Comparison of ENCODE assay signal across 1 cellular context in genomic region chr19:50384685-50385535, GRCh38.
TF ChIP-seq lines count a peak whose summit lies in the region.

No MANE protein-coding gene starts in this region.

TF ChIP-seq in K562, 482 proteins besides CTCF, POLR2A, EP300 and RAD21 (continued from another document):
- TF ChIP-seq FOXA1 (IDR thresholded peaks at IDR 0.05; ENCODE audit: borderline replicate concordance), result no peak
- peak; percentile 57; the same call in 1 of the 2 replicates for TF ChIP-seq FOXP1 (CRISPR knock-in tag; IDR thresholded peaks at IDR 0.05)
- TF ChIP-seq FOXA3 (CRISPR knock-in tag; conservative IDR thresholded peaks at IDR 0.05 in 1 of 2, IDR thresholded peaks at IDR 0.05 in 1 of 2), result no peak
- TF ChIP-seq SAFB (IDR thresholded peaks at IDR 0.05; ENCODE audit: borderline replicate concordance, low read depth, low read length), result no peak
- no peak for TF ChIP-seq HMG20B (CRISPR knock-in tag; IDR thresholded peaks at IDR 0.05)
- no peak for TF ChIP-seq NR1H2 (CRISPR knock-in tag; IDR thresholded peaks at IDR 0.05)
- TF ChIP-seq MAZ (CRISPR knock-in tag; conservative IDR thresholded peaks at IDR 0.05 in 1 of 2, IDR thresholded peaks at IDR 0.05 in 1 of 2), result no peak
- no peak for TF ChIP-seq HBP1 (CRISPR knock-in tag; IDR thresholded peaks at IDR 0.05)
- TF ChIP-seq CUX1 (CRISPR knock-in tag; IDR thresholded peaks at IDR 0.05), result no peak
- TF ChIP-seq ZNF77 (CRISPR knock-in tag; IDR thresholded peaks at IDR 0.05), result no peak
- no peak for TF ChIP-seq DACH1 (IDR thresholded peaks at IDR 0.05; ENCODE audit: partially characterized antibody)
- TF ChIP-seq ZNF609 (CRISPR knock-in tag; IDR thresholded peaks at IDR 0.05; ENCODE audit: borderline replicate concordance), result no peak
- no peak for TF ChIP-seq RBM15 (IDR thresholded peaks at IDR 0.05; ENCODE audit: insufficient read depth, low read length)
- TF ChIP-seq LARP7 (IDR thresholded peaks at IDR 0.05), result no peak
- TF ChIP-seq CREB5 (CRISPR knock-in tag; IDR thresholded peaks at IDR 0.05), result no peak
- 0 out of 2 replicates have a peak, but pooled peaks have one; percentile 31 for TF ChIP-seq SMARCE1 (IDR thresholded peaks at IDR 0.05)
- TF ChIP-seq ZC3H8 (IDR thresholded peaks at IDR 0.05), result 0 out of 2 replicates have a peak, but pooled peaks have one; percentile 31
- no peak for TF ChIP-seq VEZF1 (CRISPR knock-in tag; IDR thresholded peaks at IDR 0.05)
- 0 out of 2 replicates have a peak, but pooled peaks have one; percentile 37 for TF ChIP-seq TRIM28 (IDR thresholded peaks at IDR 0.05)
- TF ChIP-seq THAP7 (CRISPR knock-in tag; IDR thresholded peaks at IDR 0.05), result no peak
- TF ChIP-seq CBFA2T3 (IDR thresholded peaks at IDR 0.05), result peak; percentile 21; the same call in 1 of the 2 replicates
- TF ChIP-seq MCM7 (IDR thresholded peaks at IDR 0.05), result no peak
- TF ChIP-seq ZNF766 (CRISPR knock-in tag; conservative IDR thresholded peaks at IDR 0.05), result no peak
- peak; percentile 2; the same call in 1 of the 2 replicates for TF ChIP-seq NFIC (IDR thresholded peaks at IDR 0.05)
- 0 out of 2 replicates have a peak, but pooled peaks have one; percentile 51 for TF ChIP-seq MXI1 (IDR thresholded peaks at IDR 0.05; ENCODE audit: low read depth, low read length)
